11 cellular contexts compared by ENCODE assay signal in the genomic region with DNA sequence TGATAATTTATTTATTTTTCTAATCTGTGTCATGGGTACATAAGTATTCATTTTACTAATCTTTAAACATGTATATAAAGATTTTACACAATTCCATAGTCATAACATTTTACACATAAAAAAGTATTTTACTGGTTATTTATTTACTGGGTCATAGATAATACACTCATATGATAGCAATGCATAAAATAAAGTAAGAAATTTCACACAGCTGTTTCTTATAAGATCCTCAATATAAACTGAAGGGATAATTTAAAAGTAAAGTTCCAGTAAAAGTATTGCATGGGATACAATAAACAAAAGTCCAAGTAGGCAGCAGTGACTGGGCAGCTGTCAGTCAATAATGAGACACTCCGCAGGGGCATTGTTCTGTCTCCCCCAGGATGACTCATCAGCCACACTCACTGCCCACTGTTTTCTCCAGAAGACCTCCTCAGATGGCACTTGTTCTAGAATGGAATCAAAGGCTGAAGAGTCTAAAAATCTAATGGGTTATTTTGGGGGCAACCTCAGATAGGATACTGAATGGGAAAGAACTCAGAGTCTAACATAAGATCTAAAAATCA. TPM values are rescaled to one million over a fixed set of nuclear protein-coding genes. Genes with fewer than 3 reads are reported as not detected.
DNase-seq lines count a peak whose midpoint lies in the region; ATAC-seq and TF ChIP-seq lines count a peak whose summit lies in the region.
"Had no signal": no experiment of that assay in that cellular context is flagged by ENCODE, and none has a peak within 500 bp of the region (broad histone marks: within the 10 kb centered on the region; RNA-seq: fewer than 3 reads in every experiment).

No MANE protein-coding gene starts in this region.

- H3K9me3 ChIP-seq in cardiac muscle cell (ENCODE audit: low read depth), result no peaks in the 10 kb centered on the region
- H3K9me3 ChIP-seq in left ventricle myocardium inferior (replicated peaks), result peaks cover 6% of the 10 kb centered on the region
- no peaks in the 10 kb centered on the region for H3K9me3 ChIP-seq in hepatocyte (ENCODE audit: low read depth)
- H3K9me3 ChIP-seq in upper lobe of right lung, result no peaks in the 10 kb centered on the region

- DNase-seq in cardiac muscle cell (ENCODE audit: low read depth in 1 of 2, low spot score in 1 of 2) (no peak), left ventricle myocardium inferior (no peak), hepatocyte (ENCODE audit: low spot score) (no peak), upper lobe of right lung (no peak), NCI-H187 (lab: John Stamatoyannopoulos, UW) (no peak)
- DNase-seq: activated naive CD4-positive, alpha-beta T cell; effector memory CD8-positive, alpha-beta T cell had no signal

- peaks cover 15% of the 10 kb centered on the region for H3K4me1 ChIP-seq in cardiac muscle cell (ENCODE audit: low read depth)
- peaks cover 12% of the 10 kb centered on the region for H3K4me1 ChIP-seq in left ventricle myocardium inferior
- peaks cover 7% of the 10 kb centered on the region for H3K4me1 ChIP-seq in hepatocyte (ENCODE audit: insufficient read depth)
- H3K4me1 ChIP-seq in upper lobe of right lung, result no peaks in the 10 kb centered on the region
- H3K4me1 ChIP-seq: parathyroid adenoma had no signal

- H3K4me3 ChIP-seq in cardiac muscle cell, result no peak overlapping the region
- no peak overlapping the region for H3K4me3 ChIP-seq in left ventricle myocardium inferior
- H3K4me3 ChIP-seq in hepatocyte, result no peak overlapping the region
- H3K4me3 ChIP-seq in upper lobe of right lung, result no peak overlapping the region

- no peaks in the 10 kb centered on the region for H3K9me2 ChIP-seq in hepatocyte (replicated peaks; ENCODE audit: insufficient read depth)

- H3K27me3 ChIP-seq in cardiac muscle cell (no peaks in the 10 kb centered on the region), left ventricle myocardium inferior (ENCODE audit: low read depth) (no peaks in the 10 kb centered on the region), hepatocyte (no peaks in the 10 kb centered on the region), upper lobe of right lung (no peaks in the 10 kb centered on the region)

- ATAC-seq in SK-N-SH treated with all-trans-retinoic acid at 6 μM for 48 hours, result 0 out of 3 replicates have a peak, but pooled peaks have one; percentile 2
- ATAC-seq in upper lobe of right lung, result no peak
- ATAC-seq in HG03280 (IDR thresholded peaks at IDR 0.05; ENCODE audit: unreplicated experiment), result no peak
- no peak for ATAC-seq in HG02938 (IDR thresholded peaks at IDR 0.05; ENCODE audit: unreplicated experiment)
- ATAC-seq: effector memory CD8-positive, alpha-beta T cell had no signal

- no peaks in the 10 kb centered on the region for H3K36me3 ChIP-seq in cardiac muscle cell
- H3K36me3 ChIP-seq in left ventricle myocardium inferior, result no peaks in the 10 kb centered on the region
- H3K36me3 ChIP-seq in hepatocyte (replicated peaks; ENCODE audit: insufficient read depth, low read depth), result no peaks in the 10 kb centered on the region
- H3K36me3 ChIP-seq in upper lobe of right lung, result no peaks in the 10 kb centered on the region

- intact Hi-C loops in left ventricle myocardium inferior (cut with micrococcal nuclease), result no loop called here
- intact Hi-C loops in upper lobe of right lung (cut with DNase I), result no loop called here

- no peaks in the 10 kb centered on the region for H4K20me1 ChIP-seq in hepatocyte (ENCODE audit: insufficient read depth, poor library complexity, severe bottlenecking)

- H3K27ac ChIP-seq in cardiac muscle cell (peak overlapping the region; percentile 53), left ventricle myocardium inferior (replicated peaks) (no peak overlapping the region), hepatocyte (peak overlapping the region; percentile 86), upper lobe of right lung (peak overlapping the region; percentile 9)
- H3K27ac ChIP-seq: parathyroid adenoma had no signal

- H3K4me2 ChIP-seq in hepatocyte, result peak overlapping the region; percentile 8

- no peak overlapping the region for H2AFZ ChIP-seq in hepatocyte
- H2AFZ ChIP-seq: parathyroid adenoma had no signal

- no peaks in the 10 kb centered on the region for H3K79me2 ChIP-seq in hepatocyte
- H3K79me2 ChIP-seq: parathyroid adenoma had no signal

- WGBS in hepatocyte (ENCODE audit: low lambda C conversion rate, missing lambda C conversion rate), result 56% methylated on average over 1 of the region's 1 CpG

- TF ChIP-seq CTCF in cardiac muscle cell (IDR thresholded peaks at IDR 0.05; ENCODE audit: low read depth, low read length) (no peak), left ventricle myocardium inferior (IDR thresholded peaks at IDR 0.05; ENCODE audit: borderline replicate concordance) (no peak), hepatocyte (IDR thresholded peaks at IDR 0.05; ENCODE audit: poor library complexity) (no peak), upper lobe of right lung (IDR thresholded peaks at IDR 0.05) (no peak)

TF ChIP-seq in SK-N-SH treated with all-trans-retinoic acid at 6 μM for 48 hours, 23 proteins besides CTCF, POLR2A, EP300 and RAD21:
- TF ChIP-seq ZNF565 (CRISPR knock-in tag; conservative IDR thresholded peaks at IDR 0.05; ENCODE audit: low read depth) (no peak), ARNTL (CRISPR knock-in tag; IDR thresholded peaks at IDR 0.05; ENCODE audit: borderline replicate concordance, low read depth) (no peak)
- TF ChIP-seq, protein P1, sequence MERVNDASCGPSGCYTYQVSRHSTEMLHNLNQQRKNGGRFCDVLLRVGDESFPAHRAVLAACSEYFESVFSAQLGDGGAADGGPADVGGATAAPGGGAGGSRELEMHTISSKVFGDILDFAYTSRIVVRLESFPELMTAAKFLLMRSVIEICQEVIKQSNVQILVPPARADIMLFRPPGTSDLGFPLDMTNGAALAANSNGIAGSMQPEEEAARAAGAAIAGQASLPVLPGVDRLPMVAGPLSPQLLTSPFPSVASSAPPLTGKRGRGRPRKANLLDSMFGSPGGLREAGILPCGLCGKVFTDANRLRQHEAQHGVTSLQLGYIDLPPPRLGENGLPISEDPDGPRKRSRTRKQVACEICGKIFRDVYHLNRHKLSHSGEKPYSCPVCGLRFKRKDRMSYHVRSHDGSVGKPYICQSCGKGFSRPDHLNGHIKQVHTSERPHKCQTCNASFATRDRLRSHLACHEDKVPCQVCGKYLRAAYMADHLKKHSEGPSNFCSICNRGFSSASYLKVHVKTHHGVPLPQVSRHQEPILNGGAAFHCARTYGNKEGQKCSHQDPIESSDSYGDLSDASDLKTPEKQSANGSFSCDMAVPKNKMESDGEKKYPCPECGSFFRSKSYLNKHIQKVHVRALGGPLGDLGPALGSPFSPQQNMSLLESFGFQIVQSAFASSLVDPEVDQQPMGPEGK (CRISPR knock-in tag; IDR thresholded peaks at IDR 0.05; ENCODE audit: borderline replicate concordance), result peak; percentile 52; the same call in 1 of the 2 replicates

RNA-seq across cellular contexts. Expression of a gene that starts 32.7 kb away (rescaled TPM):
- total RNA-seq in cardiac muscle cell, result 20.2 and 20.8 TPM in 2 replicates
- polyA plus RNA-seq in cardiac muscle cell, result 21.4 and 27.3 TPM in 2 replicates
- 28.5 TPM for total RNA-seq in left ventricle myocardium inferior
- total RNA-seq in hepatocyte, result 16.7 and 17.8 TPM in 2 replicates
- polyA plus RNA-seq in hepatocyte, result 7.6 and 8.8 TPM in 2 replicates
- total RNA-seq in upper lobe of right lung, result 52.0 TPM
